1 cellular context compared by ENCODE assay signal in the genomic region with DNA sequence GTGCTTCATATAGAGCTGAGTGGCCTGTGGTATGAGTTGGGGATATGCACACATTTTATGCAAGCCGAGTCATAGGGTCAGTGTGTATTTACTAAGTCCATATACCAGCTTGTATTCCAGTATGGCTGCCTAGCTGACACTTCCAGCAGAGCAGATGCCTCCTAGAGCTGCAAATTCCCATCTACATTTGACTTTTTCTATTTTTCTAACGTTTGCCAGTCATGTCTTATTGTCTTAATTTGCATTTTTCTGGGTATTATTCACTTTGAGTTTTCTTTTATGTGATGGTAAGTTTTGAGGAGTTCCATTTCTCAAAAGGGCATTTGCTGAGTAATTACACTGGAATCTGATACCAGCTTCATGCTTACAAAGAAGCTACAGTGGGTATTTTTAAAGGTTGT.
TF ChIP-seq lines count a peak whose summit lies in the region.

No MANE protein-coding gene starts in this region.

TF ChIP-seq in IMR-90, 13 proteins besides CTCF, POLR2A, EP300 and RAD21:
- TF ChIP-seq SMC3 (IDR thresholded peaks at IDR 0.05; ENCODE audit: low read depth, low read length): no peak
- TF ChIP-seq BHLHE40 (IDR thresholded peaks at IDR 0.05; ENCODE audit: low read depth, low read length): no peak
- no peak for TF ChIP-seq MAFK (IDR thresholded peaks at IDR 0.05; ENCODE audit: low read depth, low read length)
- no peak for TF ChIP-seq CHD1 (IDR thresholded peaks at IDR 0.05; ENCODE audit: low read depth, low read length)
- no peak for TF ChIP-seq ELK1 (IDR thresholded peaks at IDR 0.05; ENCODE audit: borderline replicate concordance, low read depth, low read length)
- TF ChIP-seq RCOR1 (IDR thresholded peaks at IDR 0.05; ENCODE audit: insufficient replicate concordance, low read length): no peak
- TF ChIP-seq FOS (IDR thresholded peaks at IDR 0.05; ENCODE audit: low read depth, low read length): no peak
- no peak for TF ChIP-seq CEBPB (IDR thresholded peaks at IDR 0.05; ENCODE audit: low read depth, low read length)
- TF ChIP-seq MXI1 (IDR thresholded peaks at IDR 0.05; ENCODE audit: borderline replicate concordance, low read depth, low read length): no peak
- no peak for TF ChIP-seq MAZ (IDR thresholded peaks at IDR 0.05; ENCODE audit: borderline replicate concordance, low read depth, low read length)
- TF ChIP-seq, protein P1, sequence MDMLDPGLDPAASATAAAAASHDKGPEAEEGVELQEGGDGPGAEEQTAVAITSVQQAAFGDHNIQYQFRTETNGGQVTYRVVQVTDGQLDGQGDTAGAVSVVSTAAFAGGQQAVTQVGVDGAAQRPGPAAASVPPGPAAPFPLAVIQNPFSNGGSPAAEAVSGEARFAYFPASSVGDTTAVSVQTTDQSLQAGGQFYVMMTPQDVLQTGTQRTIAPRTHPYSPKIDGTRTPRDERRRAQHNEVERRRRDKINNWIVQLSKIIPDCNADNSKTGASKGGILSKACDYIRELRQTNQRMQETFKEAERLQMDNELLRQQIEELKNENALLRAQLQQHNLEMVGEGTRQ (IDR thresholded peaks at IDR 0.05; ENCODE audit: low read depth, low read length): no peak
- TF ChIP-seq RFX5 (IDR thresholded peaks at IDR 0.05; ENCODE audit: low read depth, low read length): no peak
- no peak for TF ChIP-seq NFE2L2 (IDR thresholded peaks at IDR 0.05; ENCODE audit: low read depth, low read length)
